In the genomic region with DNA sequence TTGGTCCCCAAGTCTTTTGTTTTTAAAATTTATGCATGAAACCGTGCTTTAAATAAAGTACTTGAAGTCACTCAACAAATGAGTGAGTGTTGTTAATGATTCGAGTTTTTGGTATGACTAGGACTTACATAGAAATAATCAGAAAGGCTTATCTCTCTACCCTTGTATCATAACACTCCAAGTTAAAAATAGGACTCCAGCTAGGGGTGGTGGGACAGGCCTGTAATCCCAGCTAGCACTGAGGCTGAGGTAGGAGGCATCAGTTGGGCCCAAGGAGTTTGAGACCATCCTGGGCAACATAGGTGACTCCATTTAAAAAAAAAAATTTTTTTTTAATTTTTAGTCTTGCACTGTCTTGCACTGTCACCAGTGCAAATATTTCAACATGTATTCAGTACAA, we compare ENCODE assay signal across 30 cellular contexts.
"Had no signal": no experiment of that assay in that cellular context is flagged by ENCODE, and none has a peak within 500 bp of the region (broad histone marks: within the 10 kb centered on the region; RNA-seq: fewer than 3 reads in every experiment).

No MANE protein-coding gene starts in this region.

- H3K27me3 ChIP-seq: ascending aorta had no signal

- H3K4me3 ChIP-seq: ascending aorta had no signal

- H3K9me3 ChIP-seq: ascending aorta had no signal

- H3K27ac ChIP-seq: ascending aorta, WERI-Rb-1 had no signal

- ATAC-seq: activated CD4-positive, alpha-beta T cell treated with anti-CD3 and anti-CD28 coated beads for 36 hours; activated CD4-positive, CD25-positive, alpha-beta regulatory T cell treated with anti-CD3 and anti-CD28 coated beads, Interleukin-2, amount 50 U/mL, for 24 hours; activated CD8-positive, alpha-beta memory T cell treated with anti-CD3 and anti-CD28 coated beads, Interleukin-2, amount 10 ng/mL, durations not matched to agents 7 days and 5 days; activated CD8-positive, alpha-beta T cell treated with anti-CD3 and anti-CD28 coated beads, Interleukin-2, amount 10 ng/mL, durations not matched to agents 7 days and 5 days; activated naive CD8-positive, alpha-beta T cell treated with anti-CD3 and anti-CD28 coated beads, Interleukin-2, amount 50 U/mL, for 24 hours; WTC11 had no signal

- H3K4me1 ChIP-seq: ascending aorta had no signal

- DNase-seq: activated CD4-positive, alpha-beta memory T cell treated with anti-CD3 and anti-CD28 coated beads, Interleukin-2, amount 10 ng/mL, durations not matched to agents 7 days and 5 days; activated CD4-positive, alpha-beta T cell treated with anti-CD3 and anti-CD28 coated beads for 1 hour; activated CD4-positive, alpha-beta T cell treated with anti-CD3 and anti-CD28 coated beads for 36 hours; activated CD4-positive, alpha-beta T cell treated with anti-CD3 and anti-CD28 coated beads for 48 hours; activated CD4-positive, alpha-beta T cell treated with anti-CD3 and anti-CD28 coated beads, Interleukin-2, amount 10 ng/mL, durations not matched to agents 7 days and 5 days; activated CD4-positive, alpha-beta T cell treated with anti-CD3 and anti-CD28 coated beads, Interleukin-2, amount 50 U/mL, for 48 hours; activated CD4-positive, CD25-positive, alpha-beta regulatory T cell; activated CD8-positive, alpha-beta memory T cell treated with anti-CD3 and anti-CD28 coated beads for 24 hours; activated CD8-positive, alpha-beta memory T cell treated with anti-CD3 and anti-CD28 coated beads, Interleukin-2, amount 10 ng/mL, durations not matched to agents 7 days and 5 days; activated CD8-positive, alpha-beta memory T cell treated with anti-CD3 and anti-CD28 coated beads, Interleukin-2, amount 50 U/mL, for 48 hours; activated CD8-positive, alpha-beta T cell treated with anti-CD3 and anti-CD28 coated beads, Interleukin-2, amount 10 ng/mL, durations not matched to agents 7 days and 5 days; activated effector memory CD4-positive, alpha-beta T cell treated with Interleukin-2 at 50 U/mL for 16 hours; activated gamma-delta T cell; activated naive CD4-positive, alpha-beta T cell treated with anti-CD3 and anti-CD28 coated beads, Interleukin-2, amount 10 ng/mL, durations not matched to agents 7 days and 5 days; activated naive CD4-positive, alpha-beta T cell treated with Interleukin-2 at 50 U/mL for 16 hours; activated naive CD8-positive, alpha-beta T cell treated with anti-CD3 and anti-CD28 coated beads, Interleukin-2, amount 10 ng/mL, durations not matched to agents 7 days and 5 days; activated naive CD8-positive, alpha-beta T cell treated with anti-CD3 and anti-CD28 coated beads, Interleukin-2, amount 50 U/mL, for 24 hours; activated T-cell treated with anti-CD3 and anti-CD28 coated beads, Interleukin-2, amount 50 U/mL, for 24 hours; activated T-cell treated with anti-CD3 and anti-CD28 coated beads, Interleukin-2, amount 50 U/mL, for 48 hours; amygdala; anterior cingulate cortex; caudate nucleus; cerebellar nuclear complex; T-helper 1 cell; T-helper 2 cell; T-helper 9 cell; WERI-Rb-1 had no signal
